In genomic region chr3:53900666-53901331, GRCh38 we compare ENCODE assay signal across 17 cellular contexts. TPM values are rescaled to one million over a fixed set of nuclear protein-coding genes. Genes with fewer than 3 reads are reported as not detected.
A peak's percentile ranks its signal among the peaks of the same experiment; 100 is the strongest.
DNase-seq lines count a peak whose midpoint lies in the region; ATAC-seq and TF ChIP-seq lines count a peak whose summit lies in the region.
"Had no signal": no experiment of that assay in that cellular context is flagged by ENCODE, and none has a peak within 500 bp of the region (broad histone marks: within the 10 kb centered on the region; RNA-seq: fewer than 3 reads in every experiment).

No MANE protein-coding gene starts in this region.

- H3K4me1 ChIP-seq in GM23338 (ENCODE audit: insufficient read depth) (no peaks in the 10 kb centered on the region), mucosa of descending colon (ENCODE audit: low read depth) (peaks cover 3% of the 10 kb centered on the region), transverse colon (peaks cover 0 to 20% (median 8%) of the 10 kb centered on the region in 4 donors)
- H3K4me1 ChIP-seq: BLaER1 treated with 17β-estradiol and CSF1 and Interleukin-3, amounts not matched to agents 10 nM and 100 nM; HAP-1 had no signal

- H3K27me3 ChIP-seq in GM23338 (ENCODE audit: insufficient read depth) (no peaks in the 10 kb centered on the region), transverse colon (peaks cover 23% of the 10 kb centered on the region)
- H3K27me3 ChIP-seq: BLaER1 treated with 17β-estradiol and CSF1 and Interleukin-3, amounts not matched to agents 10 nM and 100 nM had no signal

- no peaks in the 10 kb centered on the region for H3K27me3 Mint-ChIP-seq in GM23338 (ENCODE audit: insufficient read depth, low read depth, poor library complexity)

- H3K27ac ChIP-seq in GM23338 (ENCODE audit: low read depth) (no peak overlapping the region), VCaP (peak overlapping the region; percentile 8), transverse colon (peak overlapping the region in 3 of 4 donors; percentile 56 to 67 (median 63))
- H3K27ac ChIP-seq: BLaER1 treated with 17β-estradiol and CSF1 and Interleukin-3, amounts not matched to agents 10 nM and 100 nM; HL-60 had no signal

- 0 out of 2 replicates have a peak overlapping the region, but pooled peaks have one; percentile 20 for H2AFZ ChIP-seq in GM23338

- no peaks in the 10 kb centered on the region for H3K9me2 ChIP-seq in GM23338 (ENCODE audit: insufficient read depth)

- H3K9me3 ChIP-seq in mucosa of descending colon: no peaks in the 10 kb centered on the region
- no peaks in the 10 kb centered on the region for H3K9me3 ChIP-seq in transverse colon
- H3K9me3 ChIP-seq: HAP-1 had no signal

- ATAC-seq in GM23338 (no peak), mucosa of descending colon (peak; percentile 99)
- ATAC-seq: CD8-positive, alpha-beta T cell had no signal

- H4K20me1 ChIP-seq in GM23338 (replicated peaks; ENCODE audit: insufficient read depth): no peaks in the 10 kb centered on the region
- H4K20me1 ChIP-seq: BLaER1 treated with 17β-estradiol and CSF1 and Interleukin-3, amounts not matched to agents 10 nM and 100 nM had no signal

- TF ChIP-seq POLR2A in transverse colon (IDR thresholded peaks at IDR 0.05): no peak

- no peak overlapping the region for H3K4me3 Mint-ChIP-seq in GM23338
- H3K4me3 Mint-ChIP-seq: B cell; CD8-positive, alpha-beta T cell had no signal

- intact Hi-C loops in mucosa of descending colon (cut with DNase I, micrococcal nuclease) (no loop called here), transverse colon (cut with DNase I; ENCODE audit: low total_unique reads) (no loop called here)

- in situ Hi-C loops in transverse colon (cut with MboI; ENCODE audit: low pct_ligation_motif_present in 1 of 4, low pct_unique_long_range_greater_than_20kb in 1 of 4, low sequenced_read_pairs in 3 of 4): no loop called here

- TF ChIP-seq CTCF in GM23338 (conservative IDR thresholded peaks at IDR 0.05; ENCODE audit: low read depth in 2 of 2) (no peak), VCaP (conservative IDR thresholded peaks at IDR 0.05) (no peak), mucosa of descending colon (IDR thresholded peaks at IDR 0.05) (no peak), transverse colon (IDR thresholded peaks at IDR 0.05) (no peak)

- H3K4me1 Mint-ChIP-seq in GM23338: no peaks in the 10 kb centered on the region
- H3K4me1 Mint-ChIP-seq: B cell had no signal

- H3K4me2 ChIP-seq in GM23338: no peak overlapping the region
- H3K4me2 ChIP-seq: BLaER1 treated with 17β-estradiol and CSF1 and Interleukin-3, amounts not matched to agents 10 nM and 100 nM had no signal

- H3K9me3 Mint-ChIP-seq in GM23338: no peaks in the 10 kb centered on the region
- H3K9me3 Mint-ChIP-seq: CD8-positive, alpha-beta T cell had no signal

- no peak overlapping the region for H3K27ac Mint-ChIP-seq in GM23338
- H3K27ac Mint-ChIP-seq: B cell; CD8-positive, alpha-beta T cell had no signal

- H3F3A ChIP-seq in GM23338 (replicated peaks; ENCODE audit: low read depth): no peaks in the 10 kb centered on the region

- WGBS in transverse colon (ENCODE audit: low coverage in 1 of 2), 2 donors: 47 to 64% methylated on average over 1 to 2 of the region's 2 CpGs

- no peaks in the 10 kb centered on the region for H3K79me2 ChIP-seq in GM23338 (replicated peaks; ENCODE audit: insufficient read depth)

- H3K36me3 Mint-ChIP-seq in GM23338 (ENCODE audit: low read depth): no peaks in the 10 kb centered on the region
- H3K36me3 Mint-ChIP-seq: CD8-positive, alpha-beta T cell had no signal

- H3K36me3 ChIP-seq in GM23338 (ENCODE audit: insufficient read depth) (no peaks in the 10 kb centered on the region), mucosa of descending colon (ENCODE audit: low read depth) (no peaks in the 10 kb centered on the region), transverse colon (no peaks in the 10 kb centered on the region)
- H3K36me3 ChIP-seq: BLaER1 treated with 17β-estradiol and CSF1 and Interleukin-3, amounts not matched to agents 10 nM and 100 nM; HAP-1 had no signal

- H3K4me3 ChIP-seq in GM23338 (no peak overlapping the region), mucosa of descending colon (no peak overlapping the region), transverse colon (no peak overlapping the region)
- H3K4me3 ChIP-seq: BLaER1 treated with 17β-estradiol and CSF1 and Interleukin-3, amounts not matched to agents 10 nM and 100 nM; HAP-1 had no signal

- DNase-seq in GM23338 (ENCODE audit: low spot score): no peak
- peak; percentile 40 to 60 (median 50) for DNase-seq in mucosa of descending colon
- peak; percentile 49 for DNase-seq in transverse colon
- no peak for DNase-seq in T-helper 1 cell
- DNase-seq in hepatic stellate cell (ENCODE audit: low spot score): no peak
- DNase-seq: Calu3; CD8-positive, alpha-beta T cell; DND-41; EL; IMR-90 had no signal

- TF ChIP-seq EP300 in transverse colon (IDR thresholded peaks at IDR 0.05; ENCODE audit: low read depth): no peak

TF ChIP-seq in GM23338, 12 proteins besides CTCF, POLR2A, EP300 and RAD21 (continues in another document):
- no peak for TF ChIP-seq EZH2phosphoT487 (IDR thresholded peaks at IDR 0.05; ENCODE audit: unreplicated experiment)
- TF ChIP-seq ZNF114 (CRISPR knock-in tag; IDR thresholded peaks at IDR 0.05): no peak
- TF ChIP-seq NANOG (IDR thresholded peaks at IDR 0.05; ENCODE audit: borderline replicate concordance): no peak

RNA-seq across cellular contexts. Expression of gene SELENOK, which starts 9.1 kb away (rescaled TPM):
- total RNA-seq in GM23338 (2014; rRNA removed; shearing (Covaris generic)): 21.4 and 26.4 TPM in 2 replicates
- 168 and 182 TPM in 2 replicates for polyA plus RNA-seq in GM23338 (2016; fragmentation: Nextera tagmentation; extraction: Ambion mirVana)
- total RNA-seq in mucosa of descending colon (10 to 100 TPM; 37.2 to 56.2 (median 47.2) TPM), transverse colon (10 to 100 TPM; 14.6 to 77.4 (median 35.6) TPM)

RNA-seq across cellular contexts. Expression of gene ACTR8, which starts 18.8 kb away (rescaled TPM):
- total RNA-seq in GM23338 (2014; rRNA removed; shearing (Covaris generic)): 23.0 and 25.7 TPM in 2 replicates
- polyA plus RNA-seq in GM23338 (2016; fragmentation: Nextera tagmentation; extraction: Ambion mirVana): 16.2 and 19.8 TPM in 2 replicates
- total RNA-seq in mucosa of descending colon: 10 to 100 TPM; 29.1 to 36.0 (median 34.1) TPM
- total RNA-seq in transverse colon: 10 to 100 TPM; 23.2 to 31.8 (median 28.7) TPM

RNA-seq across cellular contexts. Expression of gene IL17RB, which starts 54.4 kb away (rescaled TPM):
- total RNA-seq in GM23338 (2014; rRNA removed; shearing (Covaris generic)): 5.7 and 8.3 TPM in 2 replicates
- 6.4 and 6.9 TPM in 2 replicates for polyA plus RNA-seq in GM23338 (2016; fragmentation: Nextera tagmentation; extraction: Ambion mirVana)
- total RNA-seq in mucosa of descending colon (10 to 100 TPM; 10.3 to 13.4 (median 10.9) TPM), transverse colon (10 to 100 TPM in 3 of 4 donors, not detected in 1; 26.0 to 36.5 (median 32.8) TPM)
- total RNA-seq: A172; CD8-positive, alpha-beta T cell; HT1080 had no signal
- polyA plus RNA-seq: IMR-90 had no signal

RNA-seq across cellular contexts. Expression of gene CHDH, which starts 54.6 kb away (rescaled TPM):
- total RNA-seq in GM23338 (2014; rRNA removed; shearing (Covaris generic)): 6.6 and 31.4 TPM in 2 replicates
- 2.3 and 2.5 TPM in 2 replicates for polyA plus RNA-seq in GM23338 (2016; fragmentation: Nextera tagmentation; extraction: Ambion mirVana)
- total RNA-seq in mucosa of descending colon: 10 to 100 TPM; 16.5 to 24.1 (median 22.1) TPM
- 100 to 1,000 TPM in 1 of 4 donors, 10 to 100 TPM in 3; 36.5 to 114 (median 53.7) TPM for total RNA-seq in transverse colon
- total RNA-seq: CD8-positive, alpha-beta T cell; HT1080 had no signal

Comparison
In these comparisons a context has a peak if more than half of its experiments do, and no peak if none do; other contexts are left out.
1. DNase-seq: peak in mucosa of descending colon (3 of 3) and transverse colon (single experiment); none in GM23338 (single experiment), T-helper 1 cell (0 of 5) and hepatic stellate cell (single experiment).